In genomic region chrX:13734278-13735172, GRCh38 we compare ENCODE assay signal across 8 cellular contexts.
DNase-seq lines count a peak whose midpoint lies in the region; ATAC-seq and FAIRE-seq lines count a peak whose summit lies in the region.

Gene OFD1, plus strand, starts transcription at chrX:13734748. Its CDS starts 324 bp downstream, at chrX:13735072.
Gene TRAPPC2, minus strand, starts transcription at chrX:13734620. Its CDS starts 14,657 bp downstream, at chrX:13719963.

- peak; percentile 92 for FAIRE-seq in HTR-8/SVneo (lab: Jason Lieb, UNC)

- peaks cover 23% of the 10 kb centered on the region for H3K36me3 Mint-ChIP-seq in effector memory CD8-positive, alpha-beta T cell (ENCODE audit: insufficient read depth)
- peaks cover 7% of the 10 kb centered on the region for H3K36me3 Mint-ChIP-seq in memory B cell

- ATAC-seq in GM21367 (IDR thresholded peaks at IDR 0.05; ENCODE audit: unreplicated experiment): peak; percentile 88
- peak; percentile 88 for ATAC-seq in effector memory CD8-positive, alpha-beta T cell (replicated peaks)
- peak; percentile 85 for ATAC-seq in memory B cell (ENCODE audit: low read depth)

- H3K27me3 Mint-ChIP-seq in effector memory CD8-positive, alpha-beta T cell: no peaks in the 10 kb centered on the region
- H3K27me3 Mint-ChIP-seq in memory B cell: no peaks in the 10 kb centered on the region

- H3K27ac Mint-ChIP-seq in effector memory CD8-positive, alpha-beta T cell: peak within 1 kb of the TSS; percentile 97 to 98
- peak within 1 kb of the TSS; percentile 95 for H3K27ac Mint-ChIP-seq in memory B cell

- peak within 1 kb of the TSS; percentile 96 for H3K4me3 Mint-ChIP-seq in effector memory CD8-positive, alpha-beta T cell
- H3K4me3 Mint-ChIP-seq in memory B cell: peak within 1 kb of the TSS; percentile 97

- peaks cover 26 to 34% of the 10 kb centered on the region in 2 donors for H3K4me1 Mint-ChIP-seq in effector memory CD8-positive, alpha-beta T cell (ENCODE audit: low read depth in 2 of 2)
- peaks cover 22% of the 10 kb centered on the region for H3K4me1 Mint-ChIP-seq in memory B cell

- DNase-seq in COR-L47 (lab: John Stamatoyannopoulos, UW) (peak; percentile 92), HTR-8/SVneo (ENCODE audit: insufficient read length, low spot score) (peak; percentile 98), NOMO-1 treated with dmso at 0.1 percent for 144 hours (lab: John Stamatoyannopoulos, UW; ENCODE audit: unreplicated experiment) (peak; percentile 97), memory B cell (ENCODE audit: low spot score in 2 of 2) (peak; percentile 83 to 95)
- peak; percentile 50 to 79 (median 51) for DNase-seq in activated CD8-positive, alpha-beta memory T cell treated with anti-CD3 and anti-CD28 coated beads for 48 hours (ENCODE audit: low read depth in 2 of 3, low spot score in 2 of 3)
- DNase-seq in effector memory CD8-positive, alpha-beta T cell: peak; percentile 84 to 85 (median 84)
- DNase-seq in stimulated activated CD8-positive, alpha-beta memory T cell treated with anti-CD3 and anti-CD28 coated beads, Interleukin-12 subunit alpha, Interleukin-12 subunit beta, amount 100 ng/mL, for 24 hours (ENCODE audit: extremely low read depth): peak; percentile 65

- no peaks in the 10 kb centered on the region for H3K9me3 Mint-ChIP-seq in effector memory CD8-positive, alpha-beta T cell
- H3K9me3 Mint-ChIP-seq in memory B cell: no peaks in the 10 kb centered on the region

Comparison
In these comparisons a context has a peak if more than half of its experiments do, and no peak if none do; other contexts are left out.
1. Peak in every context shown above with its lines: DNase-seq and ATAC-seq.